Comparison of ENCODE assay signal across 9 cellular contexts in genomic region chr1:181044449-181044966, GRCh38. TPM values are rescaled to one million over a fixed set of nuclear protein-coding genes. Genes with fewer than 3 reads are reported as not detected.
DNase-seq lines count a peak whose midpoint lies in the region; ATAC-seq and TF ChIP-seq lines count a peak whose summit lies in the region.
"Had no signal": no experiment of that assay in that cellular context is flagged by ENCODE, and none has a peak within 500 bp of the region (broad histone marks: within the 10 kb centered on the region; RNA-seq: fewer than 3 reads in every experiment).

No MANE protein-coding gene starts in this region.

- intact Hi-C loops in esophagus squamous epithelium (cut with DNase I) (no loop called here), stomach (cut with DNase I; ENCODE audit: low total_unique reads) (no loop called here), A673 (cut with micrococcal nuclease; ENCODE audit: unreplicated experiment) (no loop called here)

- TF ChIP-seq EP300 in stomach (IDR thresholded peaks at IDR 0.05), result no peak

- H3K4me1 ChIP-seq in esophagus squamous epithelium, result peaks cover 18 to 53% (median 21%) of the 10 kb centered on the region in 3 donors
- H3K4me1 ChIP-seq in stomach, result peaks cover 0 to 40% (median 15%) of the 10 kb centered on the region in 4 donors
- no peaks in the 10 kb centered on the region for H3K4me1 ChIP-seq in MM.1S (ENCODE audit: low read length)
- peaks cover 3% of the 10 kb centered on the region for H3K4me1 ChIP-seq in A673 (ENCODE audit: insufficient read depth, low read length, poor library complexity, severe bottlenecking)

- BruUV-seq in A673 (replicated peaks; lab: Mats Ljungman, UMichigan), result no TSS peak

- H3K27me3 ChIP-seq in esophagus squamous epithelium (no peaks in the 10 kb centered on the region), stomach (no peaks in the 10 kb centered on the region), MM.1S (replicated peaks; ENCODE audit: insufficient read depth, low read length) (no peaks in the 10 kb centered on the region), A673 (replicated peaks; ENCODE audit: insufficient read depth, low read depth, low read length, poor library complexity) (no peaks in the 10 kb centered on the region)
- H3K27me3 ChIP-seq: heart left ventricle had no signal

- POLR2A ChIA-PET in A673 (lab: Charles Lee; ENCODE audit: low non-redundant PET), result interaction anchor here (0.6 kb wide), 1 partner anchor 44 kb away, joined by 8 read pairs; no protein-coding TSS in a partner anchor

- ATAC-seq in GM18519 (IDR thresholded peaks at IDR 0.05; ENCODE audit: low FRiP score, unreplicated experiment), result peak; percentile 75
- peak; percentile 94 for ATAC-seq in HG02588 (IDR thresholded peaks at IDR 0.05; ENCODE audit: unreplicated experiment)

- 16 to 48% methylated on average over 3 to 5 of the region's 5 CpGs for whole genome bisulfite sequencing in esophagus squamous epithelium, 2 donors
- 61 to 72% (median 66%) methylated on average over 3 to 5 of the region's 5 CpGs for WGBS in stomach, 5 donors

- no peak overlapping the region for H3K9ac ChIP-seq in MM.1S (ENCODE audit: low read length)

- peak; percentile 50 for DNase-seq in NOMO-1 treated with DMSO at 0.1 percent for 48 hours (lab: John Stamatoyannopoulos, UW; ENCODE audit: unreplicated experiment)
- DNase-seq in esophagus squamous epithelium (lab: John Stamatoyannopoulos, UW), result no peak
- DNase-seq in stomach, result peak; percentile 30
- DNase-seq in MM.1S, result no peak
- no peak for DNase-seq in A673 (ENCODE audit: low spot score)
- DNase-seq in activated CD4-positive, CD25-positive, alpha-beta regulatory T cell treated with anti-CD3 and anti-CD28 coated beads, Interleukin-2, amount 50 U/mL, for 72 hours, result no peak
- DNase-seq: heart left ventricle had no signal

- TF ChIP-seq POLR2A in esophagus squamous epithelium (IDR thresholded peaks at IDR 0.05), result no peak
- TF ChIP-seq POLR2A in stomach (IDR thresholded peaks at IDR 0.05), result no peak

- no peaks in the 10 kb centered on the region for H3K9me2 ChIP-seq in MM.1S (replicated peaks; ENCODE audit: insufficient read depth, low read length)

- no peaks in the 10 kb centered on the region for H4K20me1 ChIP-seq in MM.1S (ENCODE audit: insufficient read depth, low read length)

- no peak overlapping the region for H3K4me2 ChIP-seq in MM.1S (ENCODE audit: low read depth, low read length)

- TF ChIP-seq CTCF in esophagus squamous epithelium (IDR thresholded peaks at IDR 0.05) (no peak), stomach (IDR thresholded peaks at IDR 0.05) (no peak), MM.1S (IDR thresholded peaks at IDR 0.05; ENCODE audit: low read length) (no peak), A673 (conservative IDR thresholded peaks at IDR 0.05; ENCODE audit: low read depth, low read length) (no peak)

- CTCF ChIA-PET in A673 (lab: Charles Lee), result no interaction called here

- peak overlapping the region; percentile 76 to 86 (median 80) for H3K27ac ChIP-seq in esophagus squamous epithelium
- H3K27ac ChIP-seq in stomach, result peak overlapping the region in 1 of 5 donors; percentile 22
- H3K27ac ChIP-seq in MM.1S (ENCODE audit: low read length), result no peak overlapping the region
- H3K27ac ChIP-seq in A673 (ENCODE audit: low read depth, low read length, poor library complexity, severe bottlenecking), result no peak overlapping the region
- H3K27ac ChIP-seq: heart left ventricle had no signal

- H3K36me3 ChIP-seq in esophagus squamous epithelium (peaks cover 0 to 35% (median 0%) of the 10 kb centered on the region in 3 donors), stomach (peaks cover 0 to 26% (median 16%) of the 10 kb centered on the region in 4 donors), MM.1S (replicated peaks; ENCODE audit: insufficient read depth, low read length) (no peaks in the 10 kb centered on the region), A673 (ENCODE audit: insufficient read depth, low read length, poor library complexity, severe bottlenecking) (no peaks in the 10 kb centered on the region)

- peaks cover 18% of the 10 kb centered on the region for H3K79me2 ChIP-seq in MM.1S (ENCODE audit: low read length)

- H2AFZ ChIP-seq in MM.1S (ENCODE audit: low read length), result no peak overlapping the region

- H3K4me3 ChIP-seq in esophagus squamous epithelium (no peak overlapping the region), stomach (no peak overlapping the region), MM.1S (ENCODE audit: low read length) (no peak overlapping the region), A673 (ENCODE audit: low read depth, low read length, poor library complexity, severe bottlenecking) (no peak overlapping the region)
- H3K4me3 ChIP-seq: heart left ventricle had no signal

- no peaks in the 10 kb centered on the region for H3K9me3 ChIP-seq in esophagus squamous epithelium
- no peaks in the 10 kb centered on the region for H3K9me3 ChIP-seq in stomach
- H3K9me3 ChIP-seq in MM.1S (replicated peaks; ENCODE audit: insufficient read depth, low read length), result no peaks in the 10 kb centered on the region
- H3K9me3 ChIP-seq in A673 (ENCODE audit: low read depth, low read length, poor library complexity, severe bottlenecking), result no peaks in the 10 kb centered on the region
- H3K9me3 ChIP-seq: heart left ventricle had no signal

- no peaks in the 10 kb centered on the region for H3F3A ChIP-seq in MM.1S (ENCODE audit: insufficient read depth, low read length)

RNA-seq across cellular contexts. Expression of gene MR1, which starts 10.7 kb away (rescaled TPM):
- total RNA-seq in esophagus squamous epithelium, result 10 to 100 TPM in 3 of 4 donors, 1 to 10 TPM in 1; 9.1 to 21.8 (median 13.8) TPM
- 10 to 100 TPM in 4 of 5 donors, 1 to 10 TPM in 1; 3.5 to 40.8 (median 11.2) TPM for total RNA-seq in stomach
- polyA plus RNA-seq in stomach, result 1 to 10 TPM; 1.1 to 4.5 (median 2.4) TPM
- total RNA-seq in A673 (2021), result 2.6 and 2.8 TPM in 2 replicates

RNA-seq across cellular contexts. Expression of gene STX6, which starts 21.8 kb away (rescaled TPM):
- total RNA-seq in esophagus squamous epithelium (10 to 100 TPM; 32.4 to 40.2 (median 35.0) TPM), stomach (10 to 100 TPM in 2 of 5 donors, 1 to 10 TPM in 3; 1.2 to 38.6 (median 10.0) TPM), A673 (2021) (20.5 and 21.0 TPM in 2 replicates)
- 1 to 10 TPM; 5.8 to 7.0 (median 6.6) TPM for polyA plus RNA-seq in stomach

RNA-seq across cellular contexts. Expression of gene IER5, which starts 44.0 kb away (rescaled TPM):
- 10 to 100 TPM; 21.6 to 40.6 (median 26.5) TPM for total RNA-seq in esophagus squamous epithelium
- total RNA-seq in stomach, result 10 to 100 TPM in 3 of 5 donors, 1 to 10 TPM in 2; 1.2 to 33.3 (median 13.6) TPM
- polyA plus RNA-seq in stomach, result 10 to 100 TPM in 1 of 3 donors, 1 to 10 TPM in 2; 4.3 to 10.4 (median 6.4) TPM
- 25.5 and 28.2 TPM in 2 replicates for total RNA-seq in A673 (2021)

Comparison
In these comparisons a context has a peak if more than half of its experiments do, and no peak if none do; other contexts are left out.
1. DNase-seq: peak in NOMO-1 treated with DMSO at 0.1 percent for 48 hours (single experiment) and stomach (single experiment); none in esophagus squamous epithelium (single experiment), MM.1S (single experiment), A673 (single experiment) and activated CD4-positive, CD25-positive, alpha-beta regulatory T cell treated with anti-CD3 and anti-CD28 coated beads, Interleukin-2, amount 50 U/mL, for 72 hours (single experiment).
2. H3K27ac ChIP-seq: peak in esophagus squamous epithelium (4 of 4); none in MM.1S (single experiment) and A673 (single experiment).